In the genomic region with DNA sequence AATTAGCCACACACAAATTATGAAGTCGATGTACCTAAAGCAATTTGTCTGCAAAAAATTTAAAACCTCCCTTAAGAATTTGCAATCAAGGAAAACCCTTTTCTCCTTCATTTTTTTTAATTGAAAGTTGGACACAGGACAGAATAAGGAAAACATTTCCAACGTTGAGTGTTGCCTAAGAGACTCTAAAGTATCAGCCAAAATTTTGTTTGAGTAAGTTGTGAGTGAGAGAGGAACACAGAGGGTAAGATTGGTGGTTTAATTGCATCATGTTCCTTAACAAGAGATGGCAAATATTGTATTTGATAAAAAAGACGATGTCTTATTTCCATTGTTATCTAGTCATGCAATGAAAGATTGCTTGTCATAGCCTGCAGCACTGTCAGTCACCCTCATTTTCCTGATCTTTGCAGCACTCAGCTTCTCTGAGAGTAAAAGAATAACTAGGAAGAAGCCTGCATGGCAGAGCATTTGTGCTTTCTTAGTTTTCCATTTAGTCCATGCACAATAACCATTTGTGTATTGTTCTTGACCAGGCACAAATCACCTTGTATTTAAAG, we compare ENCODE assay signal across 26 cellular contexts.
"Had no signal": no experiment of that assay in that cellular context is flagged by ENCODE, and none has a peak within 500 bp of the region (broad histone marks: within the 10 kb centered on the region; RNA-seq: fewer than 3 reads in every experiment).

No MANE protein-coding gene starts in this region.

- H3K27me3 Mint-ChIP-seq: activated T-cell treated with anti-CD3 and anti-CD28 coated beads, Interleukin-2, amount 50 U/mL, for 24 hours; central memory CD8-positive, alpha-beta T cell had no signal

- ATAC-seq: activated T-cell treated with anti-CD3 and anti-CD28 coated beads, Interleukin-2, amount 50 U/mL, for 72 hours; esophagus mucosa had no signal

- DNase-seq: activated CD4-positive, alpha-beta memory T cell treated with anti-CD3 and anti-CD28 coated beads, Interleukin-2, amount 10 ng/mL, durations not matched to agents 7 days and 5 days; activated CD4-positive, alpha-beta T cell treated with anti-CD3 and anti-CD28 coated beads for 1 hour; activated CD4-positive, alpha-beta T cell treated with anti-CD3 and anti-CD28 coated beads, Interleukin-2, amount 10 ng/mL, durations not matched to agents 7 days and 5 days; activated CD4-positive, alpha-beta T cell treated with anti-CD3 and anti-CD28 coated beads, Interleukin-2, amount 50 U/mL, for 4 hours; activated CD8-positive, alpha-beta memory T cell treated with anti-CD3 and anti-CD28 coated beads, Interleukin-2, amount 50 U/mL, for 48 hours; activated gamma-delta T cell treated with Interleukin-2 at 50 U/mL for 16 hours; activated naive CD4-positive, alpha-beta T cell treated with anti-CD3 and anti-CD28 coated beads, Interleukin-2, amount 50 U/mL, for 16 hours; activated naive CD4-positive, alpha-beta T cell treated with Interleukin-2 at 50 U/mL for 16 hours; activated T-cell treated with anti-CD3 and anti-CD28 coated beads for 4 hours; activated T-cell treated with anti-CD3 and anti-CD28 coated beads, Interleukin-2, amount 50 U/mL, for 24 hours; activated T-cell treated with anti-CD3 and anti-CD28 coated beads, Interleukin-2, amount 50 U/mL, for 72 hours; amniotic stem cell; brain microvascular endothelial cell; dorsolateral prefrontal cortex; effector memory CD4-positive, alpha-beta T cell; foreskin fibroblast had no signal

- FAIRE-seq: astrocyte, bronchial epithelial cell, frontal cortex had no signal

- H3K27ac Mint-ChIP-seq: activated CD4-positive, alpha-beta memory T cell treated with anti-CD3 and anti-CD28 coated beads, Interleukin-2, amount 10 ng/mL, durations not matched to agents 7 days and 5 days; activated CD4-positive, alpha-beta T cell treated with anti-CD3 and anti-CD28 coated beads, Interleukin-2, amount 10 ng/mL, durations not matched to agents 7 days and 5 days; activated naive CD8-positive, alpha-beta T cell; activated T-cell treated with anti-CD3 and anti-CD28 coated beads, Interleukin-2, amount 50 U/mL, for 24 hours; activated T-cell treated with anti-CD3 and anti-CD28 coated beads, Interleukin-2, amount 50 U/mL, for 72 hours; dendritic cell treated with granulocyte-macrophage colony-stimulating factor and Interleukin-4, amounts not matched to agents 40 ng/mL and 50 ng/mL, for 4 days; endodermal cell; WTC11 had no signal

- H3K4me3 ChIP-seq: coronary artery, dorsolateral prefrontal cortex had no signal

- H3K36me3 Mint-ChIP-seq: WTC11 had no signal

- H3K4me1 Mint-ChIP-seq: endodermal cell, WTC11 had no signal

- H3K27me3 ChIP-seq: brain microvascular endothelial cell had no signal

- H3K27ac ChIP-seq: brain microvascular endothelial cell, coronary artery, dorsolateral prefrontal cortex had no signal

- H3K36me3 ChIP-seq: brain microvascular endothelial cell had no signal

- H3K4me3 Mint-ChIP-seq: activated CD4-positive, alpha-beta memory T cell treated with anti-CD3 and anti-CD28 coated beads, Interleukin-2, amount 10 ng/mL, durations not matched to agents 7 days and 5 days; activated CD4-positive, alpha-beta T cell treated with anti-CD3 and anti-CD28 coated beads, Interleukin-2, amount 10 ng/mL, durations not matched to agents 7 days and 5 days; activated naive CD8-positive, alpha-beta T cell; activated T-cell treated with anti-CD3 and anti-CD28 coated beads, Interleukin-2, amount 50 U/mL, for 24 hours; activated T-cell treated with anti-CD3 and anti-CD28 coated beads, Interleukin-2, amount 50 U/mL, for 72 hours; central memory CD8-positive, alpha-beta T cell; dendritic cell treated with granulocyte-macrophage colony-stimulating factor and Interleukin-4, amounts not matched to agents 40 ng/mL and 50 ng/mL, for 4 days; endodermal cell; WTC11 had no signal

- H3K9me3 Mint-ChIP-seq: activated CD4-positive, alpha-beta memory T cell treated with anti-CD3 and anti-CD28 coated beads, Interleukin-2, amount 10 ng/mL, durations not matched to agents 7 days and 5 days; activated CD4-positive, alpha-beta T cell treated with anti-CD3 and anti-CD28 coated beads, Interleukin-2, amount 10 ng/mL, durations not matched to agents 7 days and 5 days; activated T-cell treated with anti-CD3 and anti-CD28 coated beads, Interleukin-2, amount 50 U/mL, for 24 hours; activated T-cell treated with anti-CD3 and anti-CD28 coated beads, Interleukin-2, amount 50 U/mL, for 72 hours; central memory CD8-positive, alpha-beta T cell; dendritic cell treated with granulocyte-macrophage colony-stimulating factor and Interleukin-4, amounts not matched to agents 40 ng/mL and 50 ng/mL, for 4 days; endodermal cell; WTC11 had no signal
